In the genomic region with DNA sequence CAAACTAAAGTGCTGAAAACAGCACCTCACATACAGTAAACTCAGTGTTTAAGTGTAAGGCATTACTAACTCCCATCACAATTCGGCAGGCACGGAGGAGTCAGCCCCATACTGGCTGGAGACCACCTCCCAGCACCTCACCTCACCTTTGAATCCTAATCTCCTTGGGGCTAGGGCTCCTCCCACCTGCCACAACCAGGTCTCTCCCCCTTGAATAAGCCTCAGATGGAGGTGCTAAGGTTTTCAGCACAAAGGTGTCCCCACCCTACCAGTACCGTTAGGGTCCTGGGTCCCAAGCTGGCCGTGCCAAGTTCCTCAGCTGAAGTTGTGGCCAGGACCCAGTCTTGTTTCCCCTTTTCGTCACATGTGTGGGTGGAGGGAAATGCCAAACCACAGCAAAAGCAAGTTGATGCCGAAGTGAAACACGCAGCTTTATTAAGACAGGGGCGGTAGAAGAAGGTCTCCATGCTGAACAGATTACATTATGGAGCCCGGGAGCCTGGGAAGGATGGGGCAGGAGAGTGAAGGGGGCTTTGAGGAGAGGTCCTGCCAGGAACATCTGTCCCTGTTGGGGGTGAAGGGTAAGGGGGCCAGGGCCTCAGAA, we compare ENCODE assay signal across 8 cellular contexts. TPM values are rescaled to one million over a fixed set of nuclear protein-coding genes. Genes with fewer than 3 reads are reported as not detected.
DNase-seq lines count a peak whose midpoint lies in the region; ATAC-seq lines count a peak whose summit lies in the region.

IGFLR1 (minus strand) TSS at position 332 of the 604 bp plus-strand sequence. CDS start 1,272 bp downstream, outside the sequence.

- WGBS in mesodermal cell (ENCODE audit: insufficient coverage in 2 of 2), 2 experiments: 93 to 96% methylated on average over 7 to 9 of the region's 9 CpGs

- H3K27me3 Mint-ChIP-seq in stimulated activated naive B cell treated with anti-CD40 and anti-IgM and Interleukin-4, amounts not matched to agents 10 μg/mL and 1 μg/mL and 100 μg/mL, for 72 hours: no peaks in the 10 kb centered on the region

- peaks cover 42 to 63% of the 10 kb centered on the region in 2 donors for H3K36me3 Mint-ChIP-seq in stimulated activated naive B cell treated with anti-CD40 and anti-IgM and Interleukin-4, amounts not matched to agents 10 μg/mL and 1 μg/mL and 100 μg/mL, for 72 hours

- peaks cover 34% of the 10 kb centered on the region for H3K36me3 ChIP-seq in mesodermal cell (ENCODE audit: control insufficient read depth, insufficient read depth, low read length)

- ATAC-seq in stimulated activated naive B cell treated with anti-CD40 and anti-IgM and Interleukin-4, amounts not matched to agents 10 μg/mL and 1 μg/mL and 100 μg/mL, for 72 hours (replicated peaks): peak; percentile 37 to 41
- ATAC-seq in HG02571 (IDR thresholded peaks at IDR 0.05; ENCODE audit: unreplicated experiment): no peak

- no peaks in the 10 kb centered on the region for H3K9me3 Mint-ChIP-seq in stimulated activated naive B cell treated with anti-CD40 and anti-IgM and Interleukin-4, amounts not matched to agents 10 μg/mL and 1 μg/mL and 100 μg/mL, for 72 hours

- peak within 1 kb of the TSS; percentile 56 for H3K4me3 ChIP-seq in mesodermal cell (ENCODE audit: extremely low read depth, insufficient read depth, low read length, poor library complexity, severe bottlenecking)

- peaks cover 19% of the 10 kb centered on the region for H3K4me1 ChIP-seq in mesodermal cell (ENCODE audit: control insufficient read depth, insufficient read depth, low read length, poor library complexity, severe bottlenecking)

- H3K4me3 Mint-ChIP-seq in stimulated activated naive B cell treated with anti-CD40 and anti-IgM and Interleukin-4, amounts not matched to agents 10 μg/mL and 1 μg/mL and 100 μg/mL, for 72 hours: peak within 1 kb of the TSS; percentile 96 to 98

- peak within 1 kb of the TSS; percentile 10 for H3K27ac ChIP-seq in mesodermal cell (ENCODE audit: low read depth, low read length, severe bottlenecking)

- H3K9me3 ChIP-seq in mesodermal cell (ENCODE audit: control insufficient read depth, low read length): no peaks in the 10 kb centered on the region

- peaks cover 37 to 71% of the 10 kb centered on the region in 2 donors for H3K4me1 Mint-ChIP-seq in stimulated activated naive B cell treated with anti-CD40 and anti-IgM and Interleukin-4, amounts not matched to agents 10 μg/mL and 1 μg/mL and 100 μg/mL, for 72 hours

- DNase-seq in GDM1 (lab: John Stamatoyannopoulos, UW) (peak; percentile 56), OCI-M1 (lab: John Stamatoyannopoulos, UW) (peak; percentile 85), DMS 273 (lab: John Stamatoyannopoulos, UW; ENCODE audit: unreplicated experiment) (no peak), iPS-NIHi7 (ENCODE audit: extremely low spot score) (no peak)
- DNase-seq in activated effector memory CD4-positive, alpha-beta T cell treated with anti-CD3 and anti-CD28 coated beads, Interleukin-2, amount 50 U/mL, for 16 hours: peak; percentile 90
- DNase-seq in stimulated activated naive B cell treated with anti-CD40 and anti-IgM and Interleukin-4, amounts not matched to agents 10 μg/mL and 1 μg/mL and 100 μg/mL, for 72 hours: peak; percentile 90

- peak within 1 kb of the TSS; percentile 98 for H3K27ac Mint-ChIP-seq in stimulated activated naive B cell treated with anti-CD40 and anti-IgM and Interleukin-4, amounts not matched to agents 10 μg/mL and 1 μg/mL and 100 μg/mL, for 72 hours

RNA-seq across cellular contexts. Expression of gene IGFLR1, which starts in this region (rescaled TPM):
- 5.1 TPM for polyA plus RNA-seq in mesodermal cell (2013, experiment 1 of 2)
- 3.1 TPM for polyA plus RNA-seq in mesodermal cell (2013, experiment 2 of 2)

Comparison
In these comparisons a context has a peak if more than half of its experiments do, and no peak if none do; other contexts are left out.
1. DNase-seq: peak in GDM1 (single experiment), OCI-M1 (single experiment), activated effector memory CD4-positive, alpha-beta T cell treated with anti-CD3 and anti-CD28 coated beads, Interleukin-2, amount 50 U/mL, for 16 hours (single experiment) and stimulated activated naive B cell treated with anti-CD40 and anti-IgM and Interleukin-4, amounts not matched to agents 10 μg/mL and 1 μg/mL and 100 μg/mL, for 72 hours (single experiment); none in DMS 273 (single experiment) and iPS-NIHi7 (single experiment).